Comparison of ENCODE assay signal across 19 cellular contexts in the genomic region with DNA sequence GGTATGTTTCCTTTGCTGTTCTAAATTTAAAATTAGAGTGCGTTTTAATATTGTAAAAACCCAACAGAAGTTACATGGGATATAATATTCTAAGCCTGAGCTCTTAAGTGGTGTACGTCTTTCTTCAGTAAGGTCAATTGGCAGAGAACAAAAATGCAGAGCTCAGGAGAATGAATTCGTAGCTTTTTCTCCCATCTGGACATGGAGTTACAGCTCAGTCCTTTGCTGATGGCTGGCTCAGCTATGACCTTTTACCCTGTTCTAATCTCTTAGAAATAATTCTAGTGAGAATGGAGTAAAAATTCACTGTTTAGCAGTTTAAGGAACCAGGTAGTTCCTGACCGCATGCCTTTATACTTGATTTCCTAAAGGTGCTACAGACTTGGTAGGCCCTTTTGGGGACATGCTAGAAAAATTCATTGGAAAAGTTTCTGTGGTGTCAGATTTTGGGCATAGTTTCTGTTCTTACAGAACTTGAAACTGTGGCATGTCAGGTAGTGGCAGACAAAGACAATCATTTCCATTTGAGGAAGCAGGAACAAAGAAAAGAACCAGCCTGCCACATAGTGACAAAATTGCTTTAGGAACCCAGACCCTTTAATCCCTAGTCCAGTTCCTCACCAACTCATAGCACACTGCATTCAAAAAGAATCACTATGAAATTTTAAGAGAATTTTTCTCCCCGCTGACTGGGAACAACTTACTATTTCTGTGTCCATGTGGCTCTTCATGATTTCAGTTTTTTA.
DNase-seq lines count a peak whose midpoint lies in the region; ATAC-seq, FAIRE-seq and TF ChIP-seq lines count a peak whose summit lies in the region.
"Had no signal": no experiment of that assay in that cellular context is flagged by ENCODE, and none has a peak within 500 bp of the region (broad histone marks: within the 10 kb centered on the region; RNA-seq: fewer than 3 reads in every experiment).

No MANE protein-coding gene starts in this region.

- peak; percentile 54 for TF ChIP-seq CTCF in OCI-LY3 (IDR thresholded peaks at IDR 0.05; ENCODE audit: low read depth, low read length)

- no peak overlapping the region for H3K4me3 ChIP-seq in OCI-LY3 (ENCODE audit: low read length)
- no peak overlapping the region for H3K4me3 ChIP-seq in mesenchymal stem cell (ENCODE audit: insufficient read depth in 1 of 2, low read depth in 1 of 2, low read length in 2 of 2)
- H3K4me3 ChIP-seq: HAP-1 had no signal

- peak overlapping the region; percentile 24 to 59 for H3K18ac ChIP-seq in mesenchymal stem cell (ENCODE audit: low read depth in 1 of 2, low read length in 2 of 2)

- H3K27me3 ChIP-seq in OCI-LY3 (ENCODE audit: low read depth, low read length) (no peaks in the 10 kb centered on the region), mesenchymal stem cell (ENCODE audit: control insufficient read depth in 1 of 2, insufficient read depth in 1 of 2, low read length in 2 of 2) (no peaks in the 10 kb centered on the region)

- H3K4me2 ChIP-seq in OCI-LY3 (ENCODE audit: low read length) (peak overlapping the region; percentile 21), mesenchymal stem cell (ENCODE audit: low read length, poor library complexity, severe bottlenecking) (no peak overlapping the region)

- 55% methylated on average over 3 of the region's 5 CpGs for WGBS in mesenchymal stem cell

- no peak for TF ChIP-seq POLR2A in GM12891 (IDR thresholded peaks at IDR 0.05; ENCODE audit: low read depth, low read length)

- no peak overlapping the region for H4K91ac ChIP-seq in mesenchymal stem cell (ENCODE audit: low read length)

- H3K23ac ChIP-seq in mesenchymal stem cell (ENCODE audit: low read length in 2 of 2), result no peak overlapping the region

- no peak for FAIRE-seq in GM12891 (lab: Jason Lieb, UNC)

- no peak overlapping the region for H2BK15ac ChIP-seq in mesenchymal stem cell (ENCODE audit: low read depth, poor library complexity, severe bottlenecking)

- no peak overlapping the region for H3K9ac ChIP-seq in OCI-LY3 (ENCODE audit: low read length)
- no peak overlapping the region for H3K9ac ChIP-seq in mesenchymal stem cell (ENCODE audit: low read length)

- no peaks in the 10 kb centered on the region for H3K4me1 Mint-ChIP-seq in natural killer cell treated with Interleukin-12 subunit alpha and Interleukin-12 subunit beta and Interleukin-15 and Interleukin-18, amount 100 ng/mL, for 72 hours (ENCODE audit: low read depth in 2 of 2)
- H3K4me1 Mint-ChIP-seq: B cell; natural killer cell; stimulated activated memory B cell treated with anti-CD40 and anti-IgM and Interleukin-4, amounts not matched to agents 10 μg/mL and 1 μg/mL and 100 μg/mL, for 72 hours had no signal

- H3K36me3 ChIP-seq in OCI-LY3 (replicated peaks; ENCODE audit: low read depth, low read length) (no peaks in the 10 kb centered on the region), mesenchymal stem cell (ENCODE audit: control insufficient read depth in 1 of 2, insufficient read depth in 2 of 2, low read depth in 1 of 2, low read length in 2 of 2) (no peaks in the 10 kb centered on the region)
- H3K36me3 ChIP-seq: HAP-1 had no signal

- no peak for DNase-seq in GM12891 (ENCODE audit: insufficient read length, low spot score)
- peak; percentile 15 for DNase-seq in HCEC 1CT
- DNase-seq in mesenchymal stem cell, result no peak
- DNase-seq in activated naive CD4-positive, alpha-beta T cell treated with anti-CD3 and anti-CD28 coated beads, Interleukin-2, amount 50 U/mL, for 16 hours, result no peak
- no peak for DNase-seq in natural killer cell treated with Interleukin-12 subunit alpha and Interleukin-12 subunit beta and Interleukin-15 and Interleukin-18, amount 100 ng/mL, for 72 hours (ENCODE audit: low spot score)
- no peak for DNase-seq in NCI-H510A (lab: John Stamatoyannopoulos, UW)
- DNase-seq: activated CD4-positive, alpha-beta T cell treated with anti-CD3 and anti-CD28 coated beads, Interleukin-2, amount 50 U/mL, for 1 hour; amniotic stem cell; cortex of kidney; hypothalamus; MV-4-11; natural killer cell had no signal

- ATAC-seq in HG03108 (IDR thresholded peaks at IDR 0.05; ENCODE audit: unreplicated experiment), result no peak
- ATAC-seq in natural killer cell treated with Interleukin-12 subunit alpha and Interleukin-12 subunit beta and Interleukin-15 and Interleukin-18, amount 100 ng/mL, for 72 hours, result no peak
- ATAC-seq: natural killer cell; sciatic nerve; stimulated activated memory B cell treated with anti-CD40 and anti-IgM and Interleukin-4, amounts not matched to agents 10 μg/mL and 1 μg/mL and 100 μg/mL, for 72 hours had no signal

- H3K36me3 Mint-ChIP-seq in natural killer cell treated with Interleukin-12 subunit alpha and Interleukin-12 subunit beta and Interleukin-15 and Interleukin-18, amount 100 ng/mL, for 72 hours, result no peaks in the 10 kb centered on the region
- H3K36me3 Mint-ChIP-seq: natural killer cell; stimulated activated memory B cell treated with anti-CD40 and anti-IgM and Interleukin-4, amounts not matched to agents 10 μg/mL and 1 μg/mL and 100 μg/mL, for 72 hours had no signal

- H3K27me3 Mint-ChIP-seq in natural killer cell treated with Interleukin-12 subunit alpha and Interleukin-12 subunit beta and Interleukin-15 and Interleukin-18, amount 100 ng/mL, for 72 hours, result no peaks in the 10 kb centered on the region
- H3K27me3 Mint-ChIP-seq: B cell; stimulated activated memory B cell treated with anti-CD40 and anti-IgM and Interleukin-4, amounts not matched to agents 10 μg/mL and 1 μg/mL and 100 μg/mL, for 72 hours had no signal

- H2BK5ac ChIP-seq in mesenchymal stem cell (ENCODE audit: low read depth, low read length, poor library complexity, severe bottlenecking), result no peak overlapping the region

- H2AFZ ChIP-seq in OCI-LY3 (ENCODE audit: low read depth, low read length) (no peak overlapping the region), mesenchymal stem cell (ENCODE audit: low read depth, low read length) (no peak overlapping the region)

- no peak overlapping the region for H3K4me3 Mint-ChIP-seq in natural killer cell treated with Interleukin-12 subunit alpha and Interleukin-12 subunit beta and Interleukin-15 and Interleukin-18, amount 100 ng/mL, for 72 hours
- H3K4me3 Mint-ChIP-seq: B cell; natural killer cell; stimulated activated memory B cell treated with anti-CD40 and anti-IgM and Interleukin-4, amounts not matched to agents 10 μg/mL and 1 μg/mL and 100 μg/mL, for 72 hours; T-helper 1 cell treated with Interleukin-12 subunit alpha and Interleukin-12 subunit beta and Interleukin-4 antibody, amounts not matched to agents 30 μg/mL and 1 μg/mL, for 36 hours had no signal

- no peaks in the 10 kb centered on the region for H3K9me3 ChIP-seq in OCI-LY3 (ENCODE audit: insufficient read depth, low read length)
- H3K9me3 ChIP-seq in mesenchymal stem cell (ENCODE audit: control insufficient read depth, low read length), result no peaks in the 10 kb centered on the region
- H3K9me3 ChIP-seq: HAP-1 had no signal

- H3K9me3 Mint-ChIP-seq in natural killer cell treated with Interleukin-12 subunit alpha and Interleukin-12 subunit beta and Interleukin-15 and Interleukin-18, amount 100 ng/mL, for 72 hours, result peaks cover 3% of the 10 kb centered on the region
- H3K9me3 Mint-ChIP-seq: stimulated activated memory B cell treated with anti-CD40 and anti-IgM and Interleukin-4, amounts not matched to agents 10 μg/mL and 1 μg/mL and 100 μg/mL, for 72 hours; T-helper 1 cell treated with Interleukin-12 subunit alpha and Interleukin-12 subunit beta and Interleukin-4 antibody, amounts not matched to agents 30 μg/mL and 1 μg/mL, for 36 hours had no signal

- H2BK12ac ChIP-seq in mesenchymal stem cell (ENCODE audit: low read length in 2 of 2), result peak overlapping the region in 1 of 2 experiments; percentile 25

- H3K14ac ChIP-seq in mesenchymal stem cell (ENCODE audit: low read length in 2 of 2), result no peak overlapping the region

- H3K79me1 ChIP-seq in mesenchymal stem cell (replicated peaks; ENCODE audit: low read length, poor library complexity, severe bottlenecking), result no peaks in the 10 kb centered on the region

- no peaks in the 10 kb centered on the region for H3K79me2 ChIP-seq in OCI-LY3 (ENCODE audit: low read length)

- no peak overlapping the region for H4K8ac ChIP-seq in mesenchymal stem cell (ENCODE audit: low read length)

- H2AK5ac ChIP-seq in mesenchymal stem cell (ENCODE audit: low read length, severe bottlenecking), result no peak overlapping the region

- no peaks in the 10 kb centered on the region for H4K20me1 ChIP-seq in OCI-LY3 (ENCODE audit: insufficient read depth, low read length)

- peak overlapping the region in 1 of 2 experiments; percentile 75 for H3K4ac ChIP-seq in mesenchymal stem cell (ENCODE audit: low read depth in 1 of 2, low read length in 2 of 2)

- peaks cover 9% of the 10 kb centered on the region for H3K4me1 ChIP-seq in OCI-LY3 (ENCODE audit: low read length)
- no peaks in the 10 kb centered on the region for H3K4me1 ChIP-seq in mesenchymal stem cell (ENCODE audit: control insufficient read depth, insufficient read depth, low read depth, low read length)

- H3K27ac ChIP-seq in OCI-LY3 (ENCODE audit: low read length) (no peak overlapping the region), mesenchymal stem cell (ENCODE audit: low read length, poor library complexity, severe bottlenecking) (no peak overlapping the region)

- H2BK120ac ChIP-seq in mesenchymal stem cell (ENCODE audit: low read depth, low read length), result peak overlapping the region; percentile 85

- H3K27ac Mint-ChIP-seq in natural killer cell treated with Interleukin-12 subunit alpha and Interleukin-12 subunit beta and Interleukin-15 and Interleukin-18, amount 100 ng/mL, for 72 hours, result no peak overlapping the region
- H3K27ac Mint-ChIP-seq: B cell; natural killer cell; stimulated activated memory B cell treated with anti-CD40 and anti-IgM and Interleukin-4, amounts not matched to agents 10 μg/mL and 1 μg/mL and 100 μg/mL, for 72 hours; T-helper 1 cell treated with Interleukin-12 subunit alpha and Interleukin-12 subunit beta and Interleukin-4 antibody, amounts not matched to agents 30 μg/mL and 1 μg/mL, for 36 hours had no signal

TF ChIP-seq in GM12891, 5 proteins besides CTCF, POLR2A, EP300 and RAD21:
- TF ChIP-seq POLR2AphosphoS5 (IDR thresholded peaks at IDR 0.05; ENCODE audit: low read depth, low read length) (no peak), SPI1 (IDR thresholded peaks at IDR 0.05; ENCODE audit: low read depth, low read length) (peak; percentile 36; the same call in 1 of the 2 replicates)
